In genomic region chr19:29477831-29478577, GRCh38 we compare ENCODE assay signal across 1 cellular context.
TF ChIP-seq lines count a peak whose summit lies in the region.

No MANE protein-coding gene starts in this region.

TF ChIP-seq in H1, 55 proteins besides CTCF, POLR2A, EP300 and RAD21:
- TF ChIP-seq USF2 (IDR thresholded peaks at IDR 0.05; ENCODE audit: low read length) (no peak), PHF8 (conservative IDR thresholded peaks at IDR 0.05; ENCODE audit: low read depth, low read length) (no peak), E2F6 (IDR thresholded peaks at IDR 0.05) (no peak), CHD7 (IDR thresholded peaks at IDR 0.05; ENCODE audit: insufficient replicate concordance, low read length) (no peak), EZH2 (IDR thresholded peaks at IDR 0.05; ENCODE audit: low read depth, low read length, severe bottlenecking) (no peak), RNF2 (IDR thresholded peaks at IDR 0.05; ENCODE audit: borderline replicate concordance, low read depth, low read length, missing control alignments, poor library complexity, severe bottlenecking) (no peak), TAF7 (optimal IDR thresholded peaks at IDR 0.05; ENCODE audit: borderline replicate concordance, low read depth, low read length) (no peak), POU5F1 (IDR thresholded peaks at IDR 0.05; ENCODE audit: low read depth, low read length) (no peak), NANOG (IDR thresholded peaks at IDR 0.05; ENCODE audit: insufficient read depth, low read depth, low read length, poor library complexity, severe bottlenecking) (no peak), TCF12 (IDR thresholded peaks at IDR 0.05; ENCODE audit: low read depth, low read length) (no peak), RXRA (IDR thresholded peaks at IDR 0.05; ENCODE audit: insufficient read depth, low read depth, low read length) (no peak), CTBP2 (IDR thresholded peaks at IDR 0.05; ENCODE audit: borderline replicate concordance, insufficient read depth, insufficient read length, low read length) (no peak), CHD1 (IDR thresholded peaks at IDR 0.05; ENCODE audit: low read depth, low read length) (no peak), SRF (IDR thresholded peaks at IDR 0.05; ENCODE audit: low read depth, low read length) (no peak), SUZ12 (IDR thresholded peaks at IDR 0.05; ENCODE audit: low read length) (no peak), SIRT6 (IDR thresholded peaks at IDR 0.05; ENCODE audit: low read length) (no peak)
